Comparison of ENCODE assay signal across 8 cellular contexts in the genomic region with DNA sequence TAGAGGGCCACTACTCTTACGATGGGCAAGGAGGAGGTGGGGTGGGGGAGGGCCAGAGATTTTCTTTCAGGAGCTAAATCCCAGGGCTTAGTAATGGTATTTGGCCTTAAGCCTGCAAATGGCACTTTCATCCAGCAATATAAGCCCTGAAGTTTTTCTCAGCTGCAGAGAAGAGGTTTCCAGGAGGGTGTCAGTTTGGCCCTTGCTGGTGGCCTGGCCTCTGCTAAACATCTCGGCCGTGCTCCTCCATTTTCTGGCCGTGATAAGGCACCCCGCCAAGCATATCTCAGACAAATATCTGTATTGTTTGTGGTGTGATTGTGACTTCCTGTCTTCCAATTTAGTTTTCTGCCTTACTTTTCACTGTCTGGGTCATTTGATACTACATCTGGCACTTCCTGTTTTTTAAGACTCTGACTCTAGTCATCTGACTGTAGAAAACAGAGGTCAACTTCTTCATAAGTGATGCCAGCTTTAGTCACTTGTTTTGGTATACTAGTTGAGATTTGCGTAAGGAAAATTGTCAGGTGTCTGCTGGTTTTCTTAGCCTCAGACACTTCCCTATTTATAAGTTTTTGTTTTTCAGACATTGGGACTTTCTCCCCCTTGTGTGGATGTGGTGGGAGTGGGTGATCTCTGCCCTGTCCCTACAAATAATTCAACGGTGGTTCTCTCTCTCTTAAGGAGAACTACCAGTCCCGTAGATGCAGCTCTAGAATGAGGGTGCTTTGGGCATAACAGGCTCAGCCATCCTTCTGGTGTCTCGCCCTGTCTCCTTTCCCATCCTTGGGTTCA.
DNase-seq lines count a peak whose midpoint lies in the region; ATAC-seq, FAIRE-seq and TF ChIP-seq lines count a peak whose summit lies in the region.

No MANE protein-coding gene starts in this region.

- H3K4me3 ChIP-seq in fibroblast of lung (replicated peaks in 1 of 4; ENCODE audit: control extremely low read depth in 1 of 4, insufficient read depth in 1 of 4, low read depth in 3 of 4, low read length in 4 of 4) (no peak overlapping the region), small intestine (ENCODE audit: low read depth in 1 of 2, low read length in 2 of 2) (no peak overlapping the region)

- H3K4me3 Mint-ChIP-seq in activated CD4-positive, alpha-beta memory T cell treated with anti-CD3 and anti-CD28 coated beads, Interleukin-2, amount 10 ng/mL, durations not matched to agents 7 days and 5 days: no peak overlapping the region
- no peak overlapping the region for H3K4me3 Mint-ChIP-seq in glutamatergic neuron (ENCODE audit: unreplicated experiment)

- peak overlapping the region; percentile 75 for H3K27ac Mint-ChIP-seq in activated CD4-positive, alpha-beta memory T cell treated with anti-CD3 and anti-CD28 coated beads, Interleukin-2, amount 10 ng/mL, durations not matched to agents 7 days and 5 days
- no peak overlapping the region for H3K27ac Mint-ChIP-seq in glutamatergic neuron (ENCODE audit: unreplicated experiment)

- H3K27me3 ChIP-seq in fibroblast of lung (ENCODE audit: control insufficient read depth, insufficient read depth, low read length) (no peaks in the 10 kb centered on the region), small intestine (ENCODE audit: control insufficient read depth in 2 of 2, insufficient read depth in 2 of 2, low read length in 2 of 2) (no peaks in the 10 kb centered on the region)

- CTCF ChIA-PET in activated CD4-positive, alpha-beta memory T cell treated with anti-CD3 and anti-CD28 coated beads, Interleukin-2, amount 10 ng/mL, durations not matched to agents 7 days and 5 days (lab: Charles Lee): interaction anchor here (1.1 to 2.1 kb wide), 6 partner anchors 64 to 146 kb away, joined by 3 to 7 read pairs (median 4); no protein-coding TSS in a partner anchor

- no peaks in the 10 kb centered on the region for H4K20me1 ChIP-seq in fibroblast of lung (ENCODE audit: control insufficient read depth, extremely low read depth, insufficient read depth, low read length)

- no peak overlapping the region for H3K9ac ChIP-seq in fibroblast of lung (ENCODE audit: insufficient read depth, low read length)

- WGBS in small intestine, 3 donors: 43 to 71% (median 58%) methylated on average over 9 of the region's 9 CpGs

- no peak for TF ChIP-seq CTCF in GM10266 (IDR thresholded peaks at IDR 0.05; ENCODE audit: control insufficient read depth, insufficient read depth, low read depth, missing control alignments)
- TF ChIP-seq CTCF in fibroblast of lung (conservative IDR thresholded peaks at IDR 0.05 in 1 of 2, IDR thresholded peaks at IDR 0.05 in 1 of 2; ENCODE audit: low read depth in 1 of 2, low read length in 2 of 2): no peak
- no peak for TF ChIP-seq CTCF in glutamatergic neuron (IDR thresholded peaks at IDR 0.05; ENCODE audit: partially characterized antibody, unreplicated experiment)

- H3K4me2 ChIP-seq in fibroblast of lung (ENCODE audit: extremely low read depth, insufficient read depth, low read length): no peak overlapping the region

- POLR2A ChIA-PET in activated CD4-positive, alpha-beta memory T cell treated with anti-CD3 and anti-CD28 coated beads, Interleukin-2, amount 10 ng/mL, durations not matched to agents 7 days and 5 days (lab: Charles Lee): interaction anchor here (0.7 to 3.6 kb wide), 27 partner anchors 9 to 363 kb away, joined by 3 to 17 read pairs (median 4); a partner anchor contains a TSS

- peak; percentile 60 for DNase-seq in GM10266 (ENCODE audit: extremely low spot score)
- peak; percentile 94 to 99 for DNase-seq in Kasumi-1 (lab: John Stamatoyannopoulos, UW)
- DNase-seq in activated CD4-positive, alpha-beta memory T cell treated with anti-CD3 and anti-CD28 coated beads, Interleukin-2, amount 10 ng/mL, durations not matched to agents 7 days and 5 days: peak; percentile 53
- peak; percentile 32 to 69 for DNase-seq in fibroblast of lung (ENCODE audit: low read depth in 2 of 2)
- DNase-seq in small intestine: peak; percentile 53
- DNase-seq in glutamatergic neuron: no peak
- no peak for DNase-seq in middle frontal gyrus (ENCODE audit: extremely low spot score, low spot score)

- H3K9me3 ChIP-seq in fibroblast of lung (ENCODE audit: control insufficient read depth, insufficient read depth, low read depth, low read length) (no peaks in the 10 kb centered on the region), small intestine (ENCODE audit: control insufficient read depth, low read depth) (no peaks in the 10 kb centered on the region)

- H2AFZ ChIP-seq in fibroblast of lung (ENCODE audit: low read length): no peak overlapping the region

- ATAC-seq in GM21825 (IDR thresholded peaks at IDR 0.05; ENCODE audit: unreplicated experiment): peak; percentile 78

- H3K79me2 ChIP-seq in fibroblast of lung (ENCODE audit: control insufficient read depth, insufficient read depth, low read length): no peaks in the 10 kb centered on the region

- no peaks in the 10 kb centered on the region for H3K9me3 Mint-ChIP-seq in activated CD4-positive, alpha-beta memory T cell treated with anti-CD3 and anti-CD28 coated beads, Interleukin-2, amount 10 ng/mL, durations not matched to agents 7 days and 5 days
- H3K9me3 Mint-ChIP-seq in glutamatergic neuron (ENCODE audit: unreplicated experiment): peaks cover 7% of the 10 kb centered on the region

- H3K4me1 ChIP-seq in fibroblast of lung (ENCODE audit: control insufficient read depth, extremely low read depth, insufficient read depth, low read length): no peaks in the 10 kb centered on the region
- peaks cover 0 to 3% of the 10 kb centered on the region in 2 donors for H3K4me1 ChIP-seq in small intestine (ENCODE audit: control insufficient read depth in 2 of 2, insufficient read depth in 1 of 2, low read depth in 1 of 2, low read length in 1 of 2)

- peaks cover 7% of the 10 kb centered on the region for H3K36me3 Mint-ChIP-seq in activated CD4-positive, alpha-beta memory T cell treated with anti-CD3 and anti-CD28 coated beads, Interleukin-2, amount 10 ng/mL, durations not matched to agents 7 days and 5 days (ENCODE audit: low read depth)
- H3K36me3 Mint-ChIP-seq in glutamatergic neuron (ENCODE audit: unreplicated experiment): peaks cover 4% of the 10 kb centered on the region

- H3K36me3 ChIP-seq in fibroblast of lung (ENCODE audit: control insufficient read depth, insufficient read depth, low read length) (no peaks in the 10 kb centered on the region), small intestine (ENCODE audit: control insufficient read depth in 2 of 2, insufficient read depth in 2 of 2, low read length in 2 of 2) (no peaks in the 10 kb centered on the region)

- no peak for FAIRE-seq in small intestine (lab: Jason Lieb, UNC)

- peaks cover 57% of the 10 kb centered on the region for H3K4me1 Mint-ChIP-seq in activated CD4-positive, alpha-beta memory T cell treated with anti-CD3 and anti-CD28 coated beads, Interleukin-2, amount 10 ng/mL, durations not matched to agents 7 days and 5 days
- H3K4me1 Mint-ChIP-seq in glutamatergic neuron (ENCODE audit: low read depth, unreplicated experiment): peaks cover 13% of the 10 kb centered on the region

- H3K27ac ChIP-seq in fibroblast of lung (ENCODE audit: insufficient read depth, low read length) (no peak overlapping the region), small intestine (ENCODE audit: low read depth in 1 of 2, low read length in 1 of 2) (peak overlapping the region in 1 of 2 donors; percentile 88)

- no peaks in the 10 kb centered on the region for H3K27me3 Mint-ChIP-seq in activated CD4-positive, alpha-beta memory T cell treated with anti-CD3 and anti-CD28 coated beads, Interleukin-2, amount 10 ng/mL, durations not matched to agents 7 days and 5 days
- H3K27me3 Mint-ChIP-seq in glutamatergic neuron (ENCODE audit: unreplicated experiment): peaks cover 10% of the 10 kb centered on the region

Comparison
In these comparisons a context has a peak if more than half of its experiments do, and no peak if none do; other contexts are left out.
1. DNase-seq: peak in GM10266 (single experiment), Kasumi-1 (2 of 2), activated CD4-positive, alpha-beta memory T cell treated with anti-CD3 and anti-CD28 coated beads, Interleukin-2, amount 10 ng/mL, durations not matched to agents 7 days and 5 days (single experiment), fibroblast of lung (2 of 2) and small intestine (single experiment); none in glutamatergic neuron (single experiment) and middle frontal gyrus (single experiment).